Comparison of ENCODE assay signal across 8 cellular contexts in genomic region chr2:159711562-159712193, GRCh38. TPM values are rescaled to one million over a fixed set of nuclear protein-coding genes. Genes with fewer than 3 reads are reported as not detected.
A peak's percentile ranks its signal among the peaks of the same experiment; 100 is the strongest.
DNase-seq lines count a peak whose midpoint lies in the region; ATAC-seq and TF ChIP-seq lines count a peak whose summit lies in the region.

No MANE protein-coding gene starts in this region.

- DNase-seq in A673 (ENCODE audit: low spot score) (no peak), HFF-Myc (ENCODE audit: extremely low read depth, low read depth) (no peak), lower leg skin (ENCODE audit: low spot score in 2 of 2) (no peak), transverse colon (no peak), 8988T (no peak)

- peaks cover 10% of the 10 kb centered on the region for H3K27me3 Mint-ChIP-seq in brain

- H3K4me3 ChIP-seq in A673 (ENCODE audit: low read depth, low read length, poor library complexity, severe bottlenecking) (peak overlapping the region; percentile 97), HFF-Myc (replicated peaks; ENCODE audit: low read depth, low read length) (peak overlapping the region; percentile 83), lower leg skin (ENCODE audit: low read depth, poor library complexity, severe bottlenecking) (peak overlapping the region; percentile 99), transverse colon (peak overlapping the region; percentile 74 to 93 (median 86))

- 0 to 1% methylated on average over 12 to 14 of the region's 14 CpGs for WGBS in lower leg skin, 2 donors
- WGBS in transverse colon (ENCODE audit: low coverage in 1 of 2), 2 donors: 1 to 2% methylated on average over 6 to 14 of the region's 14 CpGs

- in situ Hi-C loops in transverse colon (cut with MboI; ENCODE audit: low pct_ligation_motif_present in 1 of 4, low pct_unique_long_range_greater_than_20kb in 1 of 4, low sequenced_read_pairs in 3 of 4): no loop called here

- TSS peak; percentile 63 for BruUV-seq in A673 (replicated peaks; lab: Mats Ljungman, UMichigan)

- ATAC-seq in HG03378 (IDR thresholded peaks at IDR 0.05; ENCODE audit: unreplicated experiment): no peak
- ATAC-seq in HG03354 (IDR thresholded peaks at IDR 0.05; ENCODE audit: poor library complexity, severe bottlenecking, unreplicated experiment): no peak

- H3K36me3 ChIP-seq in A673 (ENCODE audit: insufficient read depth, low read length, poor library complexity, severe bottlenecking) (peaks cover 23% of the 10 kb centered on the region), transverse colon (peaks cover 0 to 9% (median 0%) of the 10 kb centered on the region in 4 donors)

- TF ChIP-seq POLR2A in lower leg skin (IDR thresholded peaks at IDR 0.05) (no peak), transverse colon (IDR thresholded peaks at IDR 0.05) (no peak)

- H3K9me3 Mint-ChIP-seq in brain: peaks cover 0 to 2% (median 0%) of the 10 kb centered on the region in 5 experiments

- TF ChIP-seq CTCF in A673 (conservative IDR thresholded peaks at IDR 0.05; ENCODE audit: low read depth, low read length) (no peak), HFF-Myc (IDR thresholded peaks at IDR 0.05; ENCODE audit: low read depth, low read length, missing control alignments) (no peak), brain (conservative IDR thresholded peaks at IDR 0.05) (no peak), lower leg skin (IDR thresholded peaks at IDR 0.05) (no peak), transverse colon (IDR thresholded peaks at IDR 0.05) (no peak)

- peaks cover 16% of the 10 kb centered on the region for H3K4me1 ChIP-seq in A673 (ENCODE audit: insufficient read depth, low read length, poor library complexity, severe bottlenecking)
- H3K4me1 ChIP-seq in transverse colon: peaks cover 9 to 45% (median 29%) of the 10 kb centered on the region in 4 donors

- peaks cover 42% of the 10 kb centered on the region for H3K4me1 Mint-ChIP-seq in brain

- H3K9me3 ChIP-seq in A673 (ENCODE audit: low read depth, low read length, poor library complexity, severe bottlenecking): no peaks in the 10 kb centered on the region
- no peaks in the 10 kb centered on the region for H3K9me3 ChIP-seq in transverse colon

- H3K27ac Mint-ChIP-seq in brain: peak overlapping the region; percentile 89 to 100 (median 95)

- H3K27me3 ChIP-seq in A673 (replicated peaks; ENCODE audit: insufficient read depth, low read depth, low read length, poor library complexity) (no peaks in the 10 kb centered on the region), transverse colon (no peaks in the 10 kb centered on the region)

- POLR2A ChIA-PET in A673 (lab: Charles Lee; ENCODE audit: low non-redundant PET): interaction anchor here (0.6 to 0.7 kb wide), 3 partner anchors 43 to 1658 kb away, joined by 3 to 6 read pairs (median 3); partner anchors contain the start of gene TANC1

- peaks cover 46% of the 10 kb centered on the region for H3K36me3 Mint-ChIP-seq in brain

- no peak for TF ChIP-seq EP300 in transverse colon (IDR thresholded peaks at IDR 0.05; ENCODE audit: low read depth)

- H3K4me3 Mint-ChIP-seq in brain: peak overlapping the region; percentile 91 to 100 (median 96)

- CTCF ChIA-PET in A673 (lab: Charles Lee): interaction anchor here (0.7 kb wide), 1 partner anchor 593 kb away, joined by 3 read pairs; no protein-coding TSS in a partner anchor

- intact Hi-C loops in A673 (cut with micrococcal nuclease; ENCODE audit: unreplicated experiment) (loop anchor here (2.0 kb wide), 1 partner anchor 97 kb away; no protein-coding TSS in a partner anchor), lower leg skin (cut with DNase I; ENCODE audit: low total_unique reads) (no loop called here), transverse colon (cut with DNase I; ENCODE audit: low total_unique reads) (no loop called here)

- H3K27ac ChIP-seq in A673 (ENCODE audit: low read depth, low read length, poor library complexity, severe bottlenecking): peak overlapping the region; percentile 99
- H3K27ac ChIP-seq in transverse colon: peak overlapping the region; percentile 96 to 98 (median 98)

RNA-seq across cellular contexts. Expression of gene MARCHF7, which starts 0.6 kb away (rescaled TPM):
- total RNA-seq in A673 (2021) (94.9 and 99.9 TPM in 2 replicates), lower leg skin (100 to 1,000 TPM in 3 of 4 donors, 10 to 100 TPM in 1; 95.7 to 139 (median 108) TPM), transverse colon (10 to 100 TPM; 25.8 to 96.9 (median 71.0) TPM)
- 13.1 TPM for polyA plus RNA-seq in brain (ENCODE audit: insufficient read depth, low read depth, low replicate concordance)
